Comparison of ENCODE assay signal across 22 cellular contexts in genomic region chr6:35059606-35060355, GRCh38.
DNase-seq lines count a peak whose midpoint lies in the region; ATAC-seq, FAIRE-seq and TF ChIP-seq lines count a peak whose summit lies in the region.
"Had no signal": no experiment of that assay in that cellular context is flagged by ENCODE, and none has a peak within 500 bp of the region (broad histone marks: within the 10 kb centered on the region; RNA-seq: fewer than 3 reads in every experiment).

No MANE protein-coding gene starts in this region.

- 91% methylated on average over 16 of the region's 22 CpGs for WGBS in SK-N-SH (ENCODE audit: low lambda C conversion rate)
- 73% methylated on average over 22 of the region's 22 CpGs for WGBS in K562 (ENCODE audit: insufficient coverage, low coverage, missing lambda C conversion rate)
- WGBS in smooth muscle cell (ENCODE audit: low lambda C conversion rate) = 83% methylated on average over 22 of the region's 22 CpGs

- no TSS peak for BruUV-seq in K562 (replicated peaks; lab: Mats Ljungman, UMichigan)

- no peak for FAIRE-seq in K562 (lab: Jason Lieb, UNC)
- FAIRE-seq: keratinocyte, RCC 7860, TTC549 had no signal

- DNase-seq in SK-N-SH = peak; percentile 5
- no peak for DNase-seq in K562 (ENCODE audit: extremely low read depth in 1 of 4, low spot score in 3 of 4)
- peak; percentile 45 for DNase-seq in medulla oblongata (ENCODE audit: extremely low spot score)
- DNase-seq in smooth muscle cell (lab: John Stamatoyannopoulos, UW; ENCODE audit: unreplicated experiment) = no peak
- DNase-seq in cerebellar nuclear complex (lab: John Stamatoyannopoulos, UW) = no peak
- DNase-seq in activated naive CD4-positive, alpha-beta T cell treated with anti-CD3 and anti-CD28 coated beads, Interleukin-2, amount 50 U/mL, for 16 hours = no peak
- DNase-seq: 8988T; activated CD4-positive, alpha-beta T cell treated with anti-CD3 and anti-CD28 coated beads, Interleukin-2, amount 50 U/mL, for 48 hours; CD4-positive, alpha-beta T cell; lower lobe of right lung; NCI-H1105 treated with DMSO at 0.1 percent for 48 hours; NCI-H2029 treated with DMSO at 0.1 percent for 48 hours; NCI-H226; NCI-H69; transverse colon had no signal

- intact Hi-C loops in K562 (cut with micrococcal nuclease) = no loop called here

- no peak for TF ChIP-seq RAD21 in SK-N-SH (IDR thresholded peaks at IDR 0.05; ENCODE audit: low read length)
- TF ChIP-seq RAD21 in K562 (CRISPR knock-in tag; conservative IDR thresholded peaks at IDR 0.05 in 1 of 2, IDR thresholded peaks at IDR 0.05 in 1 of 2) = no peak

- H3K9me1 ChIP-seq in K562 (ENCODE audit: control insufficient read depth, insufficient read depth, low read length) = no peaks in the 10 kb centered on the region

- H3K9ac ChIP-seq in SK-N-SH (no peak overlapping the region), K562 (ENCODE audit: insufficient read depth in 1 of 2, low read depth in 2 of 2, low read length in 2 of 2) (no peak overlapping the region; a peak in 2 of 4 replicates), smooth muscle cell (ENCODE audit: low read depth) (no peak overlapping the region)
- H3K9ac ChIP-seq: neural progenitor cell had no signal

- POLR2A ChIA-PET in SK-N-SH (lab: Yijun Ruan, JAX) = no interaction called here
- POLR2A ChIA-PET in K562 (lab: Yijun Ruan, JAX) = interaction anchor here (0.6 to 1.6 kb wide), 5 partner anchors 10 to 36 kb away, joined by 3 to 5 read pairs (median 3); no protein-coding TSS in a partner anchor

- no peaks in the 10 kb centered on the region for H3K79me2 ChIP-seq in SK-N-SH (ENCODE audit: insufficient read depth)
- no peaks in the 10 kb centered on the region for H3K79me2 ChIP-seq in K562 (ENCODE audit: control insufficient read depth, insufficient read depth, low read length)
- peaks cover 24% of the 10 kb centered on the region for H3K79me2 ChIP-seq in smooth muscle cell (ENCODE audit: low read depth)

- TF ChIP-seq CTCF in SK-N-SH (IDR thresholded peaks at IDR 0.05) (no peak), K562 (IDR thresholded peaks at IDR 0.05 in 2 of 3, conservative IDR thresholded peaks at IDR 0.05 in 1 of 3; ENCODE audit: insufficient read depth in 2 of 3, low read depth in 1 of 3, low read length in 3 of 3) (no peak), smooth muscle cell (IDR thresholded peaks at IDR 0.05; ENCODE audit: borderline replicate concordance, insufficient read depth, poor library complexity, severe bottlenecking) (no peak)

- H3K36me3 ChIP-seq in SK-N-SH (replicated peaks in 1 of 2; ENCODE audit: control insufficient read depth in 1 of 2, insufficient read depth in 2 of 2, low read length in 1 of 2) = peaks cover 0 to 25% of the 10 kb centered on the region in 2 experiments
- peaks cover 9% of the 10 kb centered on the region; the same call in 2 of the 3 replicates for H3K36me3 ChIP-seq in K562 (ENCODE audit: control insufficient read depth, insufficient read depth, low read length)
- no peaks in the 10 kb centered on the region for H3K36me3 ChIP-seq in smooth muscle cell (ENCODE audit: low read depth)
- H3K36me3 ChIP-seq: neural progenitor cell had no signal

- H3K4me3 ChIP-seq in SK-N-SH (ENCODE audit: low read depth in 2 of 2, low read length in 1 of 2) = no peak overlapping the region
- no peak overlapping the region for H3K4me3 ChIP-seq in K562
- H3K4me3 ChIP-seq in smooth muscle cell = no peak overlapping the region
- H3K4me3 ChIP-seq: lower lobe of right lung, neural progenitor cell, transverse colon had no signal

- CTCF ChIA-PET in SK-N-SH (lab: Yijun Ruan, JAX) = interaction anchor here (1.0 to 1.8 kb wide), 3 partner anchors 11 to 80 kb away, joined by 3 to 6 read pairs (median 3); no protein-coding TSS in a partner anchor
- CTCF ChIA-PET in K562 (lab: Yijun Ruan, JAX; ENCODE audit: low intra/inter-chr PET ratio) = no interaction called here

- H2AFZ ChIP-seq in SK-N-SH (ENCODE audit: low read depth) (no peak overlapping the region), K562 (ENCODE audit: low read depth, low read length) (no peak overlapping the region), smooth muscle cell (ENCODE audit: low read depth) (no peak overlapping the region)
- H2AFZ ChIP-seq: neural progenitor cell had no signal

- no peak overlapping the region for H3K4me2 ChIP-seq in SK-N-SH
- H3K4me2 ChIP-seq in K562 (ENCODE audit: insufficient read depth, low read length) = no peak overlapping the region
- H3K4me2 ChIP-seq in smooth muscle cell = peak overlapping the region; percentile 60
- H3K4me2 ChIP-seq: neural progenitor cell had no signal

- ATAC-seq in SK-N-SH treated with all-trans-retinoic acid at 6 μM for 48 hours (no peak), K562 (no peak), HG02642 (IDR thresholded peaks at IDR 0.05; ENCODE audit: poor library complexity, unreplicated experiment) (no peak)
- ATAC-seq: activated CD4-positive, CD25-positive, alpha-beta regulatory T cell treated with anti-CD3 and anti-CD28 coated beads, Interleukin-2, amount 50 U/mL, for 24 hours had no signal

- in situ Hi-C loops in K562 (cut with MboI) = no loop called here

- H3K9me3 ChIP-seq in SK-N-SH (no peaks in the 10 kb centered on the region), K562 (replicated peaks; ENCODE audit: control insufficient read depth, insufficient read depth, low read depth, low read length) (no peaks in the 10 kb centered on the region), smooth muscle cell (replicated peaks; ENCODE audit: low read depth) (no peaks in the 10 kb centered on the region)
- H3K9me3 ChIP-seq: lower lobe of right lung, transverse colon had no signal

- H3K4me1 ChIP-seq in SK-N-SH (ENCODE audit: control insufficient read depth in 1 of 2, insufficient read depth in 2 of 2, low read depth in 1 of 2, low read length in 1 of 2) (no peaks in the 10 kb centered on the region), K562 (replicated peaks in 1 of 2; ENCODE audit: control insufficient read depth in 2 of 2, insufficient read depth in 2 of 2, low read length in 2 of 2) (peaks cover 0 to 6% of the 10 kb centered on the region in 2 experiments; a peak in 2 of 5 replicates), smooth muscle cell (ENCODE audit: low read depth) (peaks cover 9% of the 10 kb centered on the region)

- TF ChIP-seq EP300 in SK-N-SH (IDR thresholded peaks at IDR 0.05; ENCODE audit: borderline replicate concordance in 1 of 2, low read depth in 1 of 2, low read length in 1 of 2) (no peak), K562 (IDR thresholded peaks at IDR 0.05; ENCODE audit: low read length) (no peak)

- no peaks in the 10 kb centered on the region for H3F3A ChIP-seq in SK-N-SH (replicated peaks; ENCODE audit: insufficient read depth)
- peaks cover 16% of the 10 kb centered on the region for H3F3A ChIP-seq in smooth muscle cell (ENCODE audit: low read depth)

- no peak for TF ChIP-seq POLR2A in K562 (conservative IDR thresholded peaks at IDR 0.05)

- no peaks in the 10 kb centered on the region for H4K20me1 ChIP-seq in SK-N-SH (ENCODE audit: insufficient read depth)
- 0 out of 2 replicates have a peak, but pooled peaks cover 3% of the 10 kb centered on the region for H4K20me1 ChIP-seq in K562 (replicated peaks; ENCODE audit: control insufficient read depth, insufficient read depth, low read length)
- H4K20me1 ChIP-seq in smooth muscle cell (ENCODE audit: low read depth) = no peaks in the 10 kb centered on the region

- H3K27me3 ChIP-seq in SK-N-SH (ENCODE audit: insufficient read depth) (no peaks in the 10 kb centered on the region), K562 (ENCODE audit: control insufficient read depth in 2 of 2, insufficient read depth in 2 of 2, low read length in 2 of 2) (no peaks in the 10 kb centered on the region), smooth muscle cell (ENCODE audit: low read depth) (no peaks in the 10 kb centered on the region)
- H3K27me3 ChIP-seq: neural progenitor cell, transverse colon had no signal

- no peaks in the 10 kb centered on the region for H3K9me2 ChIP-seq in SK-N-SH

- H3K27ac ChIP-seq in SK-N-SH (ENCODE audit: low read depth in 2 of 2, low read length in 1 of 2) = no peak overlapping the region
- no peak overlapping the region for H3K27ac ChIP-seq in K562 (ENCODE audit: extremely low read depth, low read depth, low read length)
- peak overlapping the region; percentile 98 for H3K27ac ChIP-seq in smooth muscle cell (ENCODE audit: low read depth)
- H3K27ac ChIP-seq: lower lobe of right lung, neural progenitor cell had no signal

TF ChIP-seq in SK-N-SH, 30 proteins besides CTCF, POLR2A, EP300 and RAD21 (continues in another document):
- TF ChIP-seq USF1 (IDR thresholded peaks at IDR 0.05; ENCODE audit: borderline replicate concordance, low read depth) (no peak), ELF1 (IDR thresholded peaks at IDR 0.05) (no peak), GATA2 (CRISPR knock-in tag; IDR thresholded peaks at IDR 0.05) (no peak), FOSL2 (IDR thresholded peaks at IDR 0.05; ENCODE audit: borderline replicate concordance, low read depth) (no peak)

TF ChIP-seq in SK-N-SH treated with all-trans-retinoic acid at 6 μM for 48 hours, 23 proteins besides CTCF, POLR2A, EP300 and RAD21 (continues in another document):
- TF ChIP-seq RARB (CRISPR knock-in tag; IDR thresholded peaks at IDR 0.05) (no peak), ARNTL (CRISPR knock-in tag; IDR thresholded peaks at IDR 0.05; ENCODE audit: borderline replicate concordance, low read depth) (no peak), ISL1 (CRISPR knock-in tag; IDR thresholded peaks at IDR 0.05) (no peak), TOX (CRISPR knock-in tag; IDR thresholded peaks at IDR 0.05; ENCODE audit: borderline replicate concordance) (no peak), TCF4 (CRISPR knock-in tag; IDR thresholded peaks at IDR 0.05; ENCODE audit: borderline replicate concordance) (no peak)

TF ChIP-seq in K562, 482 proteins besides CTCF, POLR2A, EP300 and RAD21:
- TF ChIP-seq HDAC3 (IDR thresholded peaks at IDR 0.05; ENCODE audit: borderline replicate concordance, partially characterized antibody) (no peak), POLR2G (IDR thresholded peaks at IDR 0.05; ENCODE audit: low read depth, low read length) (0 out of 2 replicates have a peak, but pooled peaks have one; percentile 31)

Comparison
In these comparisons a context has a peak if more than half of its experiments do, and no peak if none do; other contexts are left out.
1. DNase-seq: peak in SK-N-SH (single experiment) and medulla oblongata (single experiment); none in K562 (0 of 4), smooth muscle cell (single experiment), cerebellar nuclear complex (0 of 2) and activated naive CD4-positive, alpha-beta T cell treated with anti-CD3 and anti-CD28 coated beads, Interleukin-2, amount 50 U/mL, for 16 hours (single experiment).